In the genomic region with DNA sequence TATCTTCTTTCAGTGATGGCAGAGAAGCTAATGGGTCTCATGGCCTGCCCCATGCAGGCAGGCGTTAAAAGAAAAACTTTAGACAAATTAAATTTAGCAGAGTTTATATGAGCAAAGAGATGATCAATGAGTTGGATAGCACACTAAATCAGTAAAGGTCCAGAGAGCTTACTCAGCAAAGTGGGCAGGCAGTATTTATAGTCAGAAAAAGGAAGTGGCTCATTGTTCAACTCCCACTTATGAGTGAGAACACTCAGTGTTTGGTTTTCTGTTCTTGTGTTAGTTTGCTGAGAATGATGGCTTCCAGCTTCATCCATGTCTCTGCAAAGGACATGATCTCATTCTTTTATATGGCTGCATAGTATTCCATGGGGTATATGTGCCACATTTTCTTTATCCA, we compare ENCODE assay signal across 8 cellular contexts.
DNase-seq lines count a peak whose midpoint lies in the region; ATAC-seq lines count a peak whose summit lies in the region.
"Not testable (repeated sequence)": the region's sequence is repeated elsewhere in the genome, so short reads cannot be mapped to it uniquely, and the experiment has no call there.

No MANE protein-coding gene starts in this region.

- ATAC-seq in GM18511 (IDR thresholded peaks at IDR 0.05; ENCODE audit: unreplicated experiment), result peak; percentile 69
- peak; percentile 65 for ATAC-seq in GM19328 (IDR thresholded peaks at IDR 0.05; ENCODE audit: unreplicated experiment)
- peak; percentile 72 for ATAC-seq in HG02852 (IDR thresholded peaks at IDR 0.05; ENCODE audit: unreplicated experiment)
- ATAC-seq in HG03025 (IDR thresholded peaks at IDR 0.05; ENCODE audit: low FRiP score, unreplicated experiment), result peak; percentile 90
- ATAC-seq in HG03520 (IDR thresholded peaks at IDR 0.05; ENCODE audit: unreplicated experiment), result peak; percentile 68
- peak; percentile 72 to 77 for ATAC-seq in stimulated activated naive B cell treated with anti-CD40 and anti-IgM and Interleukin-4, amounts not matched to agents 10 μg/mL and 1 μg/mL and 100 μg/mL, for 72 hours (replicated peaks)

- peak; percentile 25 for DNase-seq in MV-4-11 (lab: John Stamatoyannopoulos, UW)
- peak; percentile 32 for DNase-seq in OCI-M1 (lab: John Stamatoyannopoulos, UW)
- not testable (repeated sequence) for DNase-seq in stimulated activated naive B cell treated with anti-CD40 and anti-IgM and Interleukin-4, amounts not matched to agents 10 μg/mL and 1 μg/mL and 100 μg/mL, for 72 hours

- H3K27ac Mint-ChIP-seq in stimulated activated naive B cell treated with anti-CD40 and anti-IgM and Interleukin-4, amounts not matched to agents 10 μg/mL and 1 μg/mL and 100 μg/mL, for 72 hours, result not testable (repeated sequence)

- H3K9me3 Mint-ChIP-seq in stimulated activated naive B cell treated with anti-CD40 and anti-IgM and Interleukin-4, amounts not matched to agents 10 μg/mL and 1 μg/mL and 100 μg/mL, for 72 hours, result not testable (repeated sequence)

- H3K36me3 Mint-ChIP-seq in stimulated activated naive B cell treated with anti-CD40 and anti-IgM and Interleukin-4, amounts not matched to agents 10 μg/mL and 1 μg/mL and 100 μg/mL, for 72 hours, result not testable (repeated sequence)

- not testable (repeated sequence) for H3K4me3 Mint-ChIP-seq in stimulated activated naive B cell treated with anti-CD40 and anti-IgM and Interleukin-4, amounts not matched to agents 10 μg/mL and 1 μg/mL and 100 μg/mL, for 72 hours

- H3K4me1 Mint-ChIP-seq in stimulated activated naive B cell treated with anti-CD40 and anti-IgM and Interleukin-4, amounts not matched to agents 10 μg/mL and 1 μg/mL and 100 μg/mL, for 72 hours, result not testable (repeated sequence)

- H3K27me3 Mint-ChIP-seq in stimulated activated naive B cell treated with anti-CD40 and anti-IgM and Interleukin-4, amounts not matched to agents 10 μg/mL and 1 μg/mL and 100 μg/mL, for 72 hours, result not testable (repeated sequence)
